30 cellular contexts compared by ENCODE assay signal in genomic region chr2:207698303-207698702, GRCh38.
"Had no signal": no experiment of that assay in that cellular context is flagged by ENCODE, and none has a peak within 500 bp of the region (broad histone marks: within the 10 kb centered on the region; RNA-seq: fewer than 3 reads in every experiment).

No MANE protein-coding gene starts in this region.

- DNase-seq: activated CD4-positive, alpha-beta T cell treated with anti-CD3 and anti-CD28 coated beads for 48 hours; activated CD4-positive, alpha-beta T cell treated with anti-CD3 and anti-CD28 coated beads, Interleukin-2, amount 50 U/mL, for 48 hours; activated CD8-positive, alpha-beta memory T cell treated with anti-CD3 and anti-CD28 coated beads for 24 hours; activated effector memory CD4-positive, alpha-beta T cell treated with anti-CD3 and anti-CD28 coated beads, Interleukin-2, amount 50 U/mL, for 16 hours; activated naive CD4-positive, alpha-beta T cell treated with anti-CD3 and anti-CD28 coated beads for 36 hours; activated naive CD8-positive, alpha-beta T cell treated with anti-CD3 and anti-CD28 coated beads for 36 hours; adrenal gland; aorta; body of pancreas; colonic mucosa; foreskin keratinocyte; heart left ventricle; hypothalamus; immature natural killer cell; kidney; left colon; posterior cingulate gyrus; right cardiac atrium; spleen; stimulated activated naive CD8-positive, alpha-beta T cell treated with anti-CD3 and anti-CD28 coated beads, Interleukin-15, Interleukin-2, amounts not matched to agents 100 U/mL and 50 U/mL, for 24 hours; T-helper 9 cell; testis; transverse colon; WERI-Rb-1 had no signal

- ATAC-seq: activated CD4-positive, CD25-positive, alpha-beta regulatory T cell treated with anti-CD3 and anti-CD28 coated beads, Interleukin-2, amount 50 U/mL, for 24 hours; body of pancreas; foreskin keratinocyte; heart left ventricle; left colon; natural killer cell treated with Interleukin-12 subunit alpha and Interleukin-12 subunit beta and Interleukin-15 and Interleukin-18, amount 100 ng/mL, for 72 hours; right cardiac atrium; stimulated activated naive CD8-positive, alpha-beta T cell treated with anti-CD3 and anti-CD28 coated beads, Interleukin-15, Interleukin-2, amounts not matched to agents 100 U/mL and 50 U/mL, for 24 hours had no signal

- H3K27me3 ChIP-seq: adrenal gland, body of pancreas, colonic mucosa, foreskin keratinocyte, heart left ventricle, spleen, testis, transverse colon had no signal

- H3K4me1 Mint-ChIP-seq: activated naive CD8-positive, alpha-beta T cell treated with anti-CD3 and anti-CD28 coated beads for 36 hours; immature natural killer cell; memory B cell had no signal

- H3K36me3 Mint-ChIP-seq: activated naive CD8-positive, alpha-beta T cell treated with anti-CD3 and anti-CD28 coated beads for 36 hours; immature natural killer cell; memory B cell; natural killer cell treated with Interleukin-12 subunit alpha and Interleukin-12 subunit beta and Interleukin-15 and Interleukin-18, amount 100 ng/mL, for 72 hours had no signal

- H3K27ac Mint-ChIP-seq: activated naive CD4-positive, alpha-beta T cell treated with anti-CD3 and anti-CD28 coated beads for 36 hours; activated naive CD8-positive, alpha-beta T cell treated with anti-CD3 and anti-CD28 coated beads for 36 hours; activated T-helper 1 cell treated with anti-CD3 and anti-CD28 coated beads, Interleukin-12 subunit alpha, Interleukin-12 subunit beta, Interleukin-2, Interleukin-4 antibody, amounts not matched to agents 30 ng/mL and 10 ng/mL and 1 ng/mL, durations not matched to agents 14 hours and 24 hours and 36 hours; immature natural killer cell; memory B cell; natural killer cell treated with Interleukin-12 subunit alpha and Interleukin-12 subunit beta and Interleukin-15 and Interleukin-18, amount 100 ng/mL, for 72 hours had no signal

- H3K9me3 ChIP-seq: adrenal gland, body of pancreas, colonic mucosa, heart left ventricle, spleen, testis, transverse colon had no signal

- H3K9me3 Mint-ChIP-seq: activated naive CD4-positive, alpha-beta T cell treated with anti-CD3 and anti-CD28 coated beads for 36 hours; activated naive CD8-positive, alpha-beta T cell treated with anti-CD3 and anti-CD28 coated beads for 36 hours; activated T-helper 1 cell treated with anti-CD3 and anti-CD28 coated beads, Interleukin-12 subunit alpha, Interleukin-12 subunit beta, Interleukin-2, Interleukin-4 antibody, amounts not matched to agents 30 ng/mL and 10 ng/mL and 1 ng/mL, durations not matched to agents 14 hours and 24 hours and 36 hours; immature natural killer cell; memory B cell; natural killer cell treated with Interleukin-12 subunit alpha and Interleukin-12 subunit beta and Interleukin-15 and Interleukin-18, amount 100 ng/mL, for 72 hours had no signal

- H3K4me3 ChIP-seq: adrenal gland, body of pancreas, colonic mucosa, heart left ventricle, spleen, testis, transverse colon had no signal

- H3K4me1 ChIP-seq: adrenal gland, body of pancreas, colonic mucosa, foreskin keratinocyte, heart left ventricle, testis had no signal

- H3K27me3 Mint-ChIP-seq: activated naive CD8-positive, alpha-beta T cell treated with anti-CD3 and anti-CD28 coated beads for 36 hours; memory B cell; natural killer cell treated with Interleukin-12 subunit alpha and Interleukin-12 subunit beta and Interleukin-15 and Interleukin-18, amount 100 ng/mL, for 72 hours had no signal

- FAIRE-seq: endothelial cell of umbilical vein, kidney, urothelium cell line had no signal

- H3K4me3 Mint-ChIP-seq: activated naive CD4-positive, alpha-beta T cell treated with anti-CD3 and anti-CD28 coated beads for 36 hours; activated naive CD8-positive, alpha-beta T cell treated with anti-CD3 and anti-CD28 coated beads for 36 hours; activated T-helper 1 cell treated with anti-CD3 and anti-CD28 coated beads, Interleukin-12 subunit alpha, Interleukin-12 subunit beta, Interleukin-2, Interleukin-4 antibody, amounts not matched to agents 30 ng/mL and 10 ng/mL and 1 ng/mL, durations not matched to agents 14 hours and 24 hours and 36 hours; immature natural killer cell; memory B cell; natural killer cell treated with Interleukin-12 subunit alpha and Interleukin-12 subunit beta and Interleukin-15 and Interleukin-18, amount 100 ng/mL, for 72 hours had no signal

- H3K27ac ChIP-seq: adrenal gland, body of pancreas, colonic mucosa, foreskin keratinocyte, heart left ventricle, testis, transverse colon, WERI-Rb-1 had no signal

- H3K36me3 ChIP-seq: adrenal gland, colonic mucosa, heart left ventricle, spleen, transverse colon, WERI-Rb-1 had no signal
